ENCODE assay signal across 9 cellular contexts in genomic region chr9:127776195-127776918, GRCh38. TPM values are rescaled to one million over a fixed set of nuclear protein-coding genes. Genes with fewer than 3 reads are reported as not detected.
DNase-seq lines count a peak whose midpoint lies in the region; ATAC-seq and TF ChIP-seq lines count a peak whose summit lies in the region.
"Had no signal": no experiment of that assay in that cellular context is flagged by ENCODE, and none has a peak within 500 bp of the region (broad histone marks: within the 10 kb centered on the region; RNA-seq: fewer than 3 reads in every experiment).

No MANE protein-coding gene starts in this region.

- ATAC-seq in HG03175 (IDR thresholded peaks at IDR 0.05; ENCODE audit: unreplicated experiment), result peak; percentile 34

- peaks cover 14% of the 10 kb centered on the region for H3K27me3 Mint-ChIP-seq in progenitor cell of endocrine pancreas

- no peak overlapping the region for H3K4me3 Mint-ChIP-seq in progenitor cell of endocrine pancreas (ENCODE audit: low read depth)

- H3K4me1 ChIP-seq in esophagus (ENCODE audit: control insufficient read depth in 2 of 2, insufficient read depth in 2 of 2, low read length in 1 of 2), result peaks cover 0 to 4% of the 10 kb centered on the region in 2 donors

- H3K27me3 ChIP-seq in esophagus (ENCODE audit: control insufficient read depth in 1 of 2, insufficient read depth in 2 of 2, low read length in 2 of 2), result no peaks in the 10 kb centered on the region
- H3K27me3 ChIP-seq: cardiac muscle cell had no signal

- H3K27ac Mint-ChIP-seq in progenitor cell of endocrine pancreas, result no peak overlapping the region

- no peak overlapping the region for H3K27ac ChIP-seq in esophagus (ENCODE audit: low read depth in 2 of 2, low read length in 1 of 2)
- H3K27ac ChIP-seq: cardiac muscle cell had no signal

- no peak for TF ChIP-seq CTCF in progenitor cell of endocrine pancreas (IDR thresholded peaks at IDR 0.05; ENCODE audit: unreplicated experiment)

- H3K36me3 ChIP-seq in esophagus (ENCODE audit: control insufficient read depth in 2 of 2, insufficient read depth in 2 of 2, low read length in 1 of 2), result no peaks in the 10 kb centered on the region
- H3K36me3 ChIP-seq: cardiac muscle cell had no signal

- no peaks in the 10 kb centered on the region for H3K4me1 Mint-ChIP-seq in progenitor cell of endocrine pancreas (ENCODE audit: low read depth)

- DNase-seq in COR-L47 (lab: John Stamatoyannopoulos, UW), result peak; percentile 16
- peak; percentile 62 for DNase-seq in activated CD4-positive, alpha-beta T cell treated with anti-CD3 and anti-CD28 coated beads for 1 hour
- peak; percentile 45 to 68 (median 67) for DNase-seq in stimulated activated CD4-positive, alpha-beta T cell treated with anti-CD3 and anti-CD28 coated beads, TNF-alpha, amount 100 ng/mL, for 1 hour (ENCODE audit: low read depth in 3 of 3, low spot score in 1 of 3)
- no peak for DNase-seq in DMS153 (lab: John Stamatoyannopoulos, UW)
- no peak for DNase-seq in progenitor cell of endocrine pancreas (ENCODE audit: low spot score, unreplicated experiment)
- no peak for DNase-seq in OCI-M2 (lab: John Stamatoyannopoulos, UW; ENCODE audit: unreplicated experiment)

- 66 to 69% methylated on average over 13 to 15 of the region's 15 CpGs for WGBS in esophagus, 2 donors

- no peaks in the 10 kb centered on the region for H3K36me3 Mint-ChIP-seq in progenitor cell of endocrine pancreas (ENCODE audit: insufficient read depth)

- peak overlapping the region; percentile 12 to 20 for H3K4me3 ChIP-seq in esophagus (ENCODE audit: low read depth in 1 of 2, low read length in 2 of 2)
- H3K4me3 ChIP-seq: cardiac muscle cell had no signal

- H3K9me3 Mint-ChIP-seq in progenitor cell of endocrine pancreas (ENCODE audit: low read depth), result no peaks in the 10 kb centered on the region

- H3K9me3 ChIP-seq in esophagus (ENCODE audit: control insufficient read depth in 2 of 2, insufficient read depth in 1 of 2, low read depth in 1 of 2, low read length in 1 of 2), result no peaks in the 10 kb centered on the region

RNA-seq across cellular contexts. Expression of gene SH2D3C, which starts 2.1 kb away (rescaled TPM):
- 1 to 10 TPM; 2.8 to 3.2 TPM for polyA plus RNA-seq in esophagus
- 2.0 and 2.6 TPM in 2 replicates for total RNA-seq in progenitor cell of endocrine pancreas

RNA-seq across cellular contexts. Expression of gene CDK9, which starts 9.5 kb away (rescaled TPM):
- 10 to 100 TPM; 34.2 to 44.2 TPM for polyA plus RNA-seq in esophagus
- 90.9 and 100 TPM in 2 replicates for total RNA-seq in progenitor cell of endocrine pancreas

RNA-seq across cellular contexts. Expression of gene FPGS, which starts 26.3 kb away (rescaled TPM):
- polyA plus RNA-seq in esophagus, result 10 to 100 TPM; 28.7 to 31.5 TPM
- total RNA-seq in progenitor cell of endocrine pancreas, result 75.0 and 78.4 TPM in 2 replicates

RNA-seq across cellular contexts. Expression of gene TOR2A, which starts 41.3 kb away (rescaled TPM):
- 10 to 100 TPM; 10.0 to 13.2 TPM for polyA plus RNA-seq in esophagus
- total RNA-seq in progenitor cell of endocrine pancreas, result 21.8 and 24.2 TPM in 2 replicates

Comparison
In these comparisons a context has a peak if more than half of its experiments do, and no peak if none do; other contexts are left out.
1. DNase-seq: peak in COR-L47 (single experiment), activated CD4-positive, alpha-beta T cell treated with anti-CD3 and anti-CD28 coated beads for 1 hour (single experiment) and stimulated activated CD4-positive, alpha-beta T cell treated with anti-CD3 and anti-CD28 coated beads, TNF-alpha, amount 100 ng/mL, for 1 hour (3 of 3); none in DMS153 (single experiment), progenitor cell of endocrine pancreas (single experiment) and OCI-M2 (single experiment).